8 cellular contexts compared by ENCODE assay signal in genomic region chr14:30284808-30285207, GRCh38.
"Had no signal": no experiment of that assay in that cellular context is flagged by ENCODE, and none has a peak within 500 bp of the region (broad histone marks: within the 10 kb centered on the region; RNA-seq: fewer than 3 reads in every experiment).

No MANE protein-coding gene starts in this region.

- FAIRE-seq: G401.6, GM12878, GM12891, GM12892, GM18507, GM19239 had no signal

- ATAC-seq: GM12878 had no signal

- H3K4me3 ChIP-seq: GM12878 had no signal

- DNase-seq: GDM1, GF-D8 had no signal
